18 cellular contexts compared by ENCODE assay signal in genomic region chr6:117072134-117072533, GRCh38.
A peak's percentile ranks its signal among the peaks of the same experiment; 100 is the strongest.
DNase-seq lines count a peak whose midpoint lies in the region; ATAC-seq, FAIRE-seq and TF ChIP-seq lines count a peak whose summit lies in the region.
"Had no signal": no experiment of that assay in that cellular context is flagged by ENCODE, and none has a peak within 500 bp of the region (broad histone marks: within the 10 kb centered on the region; RNA-seq: fewer than 3 reads in every experiment).

No MANE protein-coding gene starts in this region.

- BruUV-seq in A673 (replicated peaks; lab: Mats Ljungman, UMichigan), result no TSS peak
- no TSS peak for BruUV-seq in HepG2 (replicated peaks; lab: Mats Ljungman, UMichigan)

- H4K20me1 ChIP-seq in HepG2 (ENCODE audit: insufficient read depth, low read length), result no peaks in the 10 kb centered on the region

- TF ChIP-seq CTCF in A673 (conservative IDR thresholded peaks at IDR 0.05; ENCODE audit: low read depth, low read length) (no peak), bronchial epithelial cell (IDR thresholded peaks at IDR 0.05; ENCODE audit: insufficient read depth, low read length, severe bottlenecking) (no peak), HepG2 (CRISPR knock-in tag; IDR thresholded peaks at IDR 0.05) (no peak)

- H3K27ac ChIP-seq in A673 (ENCODE audit: low read depth, low read length, poor library complexity, severe bottlenecking) (no peak overlapping the region), HepG2 (ENCODE audit: extremely low read length, insufficient read depth, low read length) (no peak overlapping the region)
- H3K27ac ChIP-seq: suprapubic skin, vagina had no signal

- in situ Hi-C loops in HepG2 (cut with HindIII; ENCODE audit: extremely low pct_ligation_motif_present, low pct_unique_long_range_greater_than_20kb), result no loop called here

- H3K9me3 ChIP-seq in A673 (ENCODE audit: low read depth, low read length, poor library complexity, severe bottlenecking) (no peaks in the 10 kb centered on the region), HepG2 (ENCODE audit: low read length) (no peaks in the 10 kb centered on the region)
- H3K9me3 ChIP-seq: suprapubic skin, vagina had no signal

- no peaks in the 10 kb centered on the region for H3K79me2 ChIP-seq in HepG2 (ENCODE audit: insufficient read depth, low read length)

- H3K4me1 ChIP-seq in A673 (ENCODE audit: insufficient read depth, low read length, poor library complexity, severe bottlenecking) (no peaks in the 10 kb centered on the region), HepG2 (ENCODE audit: insufficient read depth, low read length) (no peaks in the 10 kb centered on the region)
- H3K4me1 ChIP-seq: suprapubic skin, vagina had no signal

- CTCF ChIA-PET in A673 (lab: Charles Lee) (no interaction called here), HepG2 (lab: Yijun Ruan, JAX; ENCODE audit: low intra/inter-chr PET ratio, low total read pairs) (no interaction called here)

- intact Hi-C loops in A673 (cut with micrococcal nuclease; ENCODE audit: unreplicated experiment) (no loop called here), HepG2 (cut with micrococcal nuclease; ENCODE audit: unreplicated experiment) (no loop called here)

- H3K4me2 ChIP-seq in HepG2 (ENCODE audit: low read depth, low read length), result no peak overlapping the region

- TF ChIP-seq EP300 in HepG2 (IDR thresholded peaks at IDR 0.05; ENCODE audit: low read depth in 2 of 2, low read length in 2 of 2), result no peak
- no peak for TF ChIP-seq EP300 in HepG2 (CRISPR knock-in tag; IDR thresholded peaks at IDR 0.05; ENCODE audit: borderline replicate concordance)

- ATAC-seq in HG02571 (IDR thresholded peaks at IDR 0.05; ENCODE audit: unreplicated experiment) (no peak), HepG2 (no peak)
- ATAC-seq: activated T-cell treated with anti-CD3 and anti-CD28 coated beads, Interleukin-2, amount 50 U/mL, for 4 hours; K562; stimulated activated effector memory CD8-positive, alpha-beta T cell treated with anti-CD3 and anti-CD28 coated beads, Interleukin-12 subunit alpha, Interleukin-12 subunit beta, amount 100 ng/mL, for 72 hours had no signal

- H2AFZ ChIP-seq in HepG2 (ENCODE audit: low read length), result no peak overlapping the region

- H3K4me3 ChIP-seq in A673 (ENCODE audit: low read depth, low read length, poor library complexity, severe bottlenecking) (no peak overlapping the region), bronchial epithelial cell (ENCODE audit: low read depth, low read length) (no peak overlapping the region), HepG2 (replicated peaks in 1 of 3; ENCODE audit: insufficient read depth in 1 of 3, low read depth in 2 of 3, low read length in 3 of 3) (no peak overlapping the region)
- H3K4me3 ChIP-seq: K562, suprapubic skin, vagina had no signal

- no peak for TF ChIP-seq POLR2A in HepG2 (IDR thresholded peaks at IDR 0.05; ENCODE audit: insufficient read depth in 1 of 2, low read depth in 2 of 2, low read length in 2 of 2)

- H3K27me3 ChIP-seq in A673 (replicated peaks; ENCODE audit: insufficient read depth, low read depth, low read length, poor library complexity) (no peaks in the 10 kb centered on the region), bronchial epithelial cell (ENCODE audit: control insufficient read depth, insufficient read depth, low read length) (no peaks in the 10 kb centered on the region), HepG2 (ENCODE audit: control insufficient read depth in 1 of 2, insufficient read depth in 2 of 2, low read length in 2 of 2) (no peaks in the 10 kb centered on the region)
- H3K27me3 ChIP-seq: suprapubic skin, vagina had no signal

- no peak overlapping the region for H3K9ac ChIP-seq in HepG2 (ENCODE audit: insufficient read depth, low read depth, low read length)

- DNase-seq in DMS153 treated with DMSO at 0.1 percent for 48 hours (lab: John Stamatoyannopoulos, UW; ENCODE audit: unreplicated experiment) (peak; percentile 21), DMS153 (lab: John Stamatoyannopoulos, UW) (no peak), A673 (ENCODE audit: low spot score) (peak; percentile 4), NCI-H1105 treated with DMSO at 0.1 percent for 48 hours (lab: John Stamatoyannopoulos, UW) (peak; percentile 84), bronchial epithelial cell (ENCODE audit: low read depth) (peak; percentile 37), nucleus accumbens (lab: John Stamatoyannopoulos, UW) (no peak), HepG2 (ENCODE audit: low spot score) (no peak)
- DNase-seq: 8988T; activated naive CD4-positive, alpha-beta T cell treated with Interleukin-2 at 50 U/mL for 16 hours; activated T-cell treated with anti-CD3 and anti-CD28 coated beads, Interleukin-2, amount 50 U/mL, for 4 hours; erythroblast; NCI-H1930 had no signal

- POLR2A ChIA-PET in A673 (lab: Charles Lee; ENCODE audit: low non-redundant PET) (no interaction called here), HepG2 (lab: Yijun Ruan, JAX) (no interaction called here)

- 0% methylated on average over 2 of the region's 2 CpGs for WGBS in HepG2 (ENCODE audit: low lambda C conversion rate)

- TF ChIP-seq RAD21 in HepG2 (CRISPR knock-in tag; IDR thresholded peaks at IDR 0.05), result no peak

- no peaks in the 10 kb centered on the region for H3K36me3 ChIP-seq in A673 (ENCODE audit: insufficient read depth, low read length, poor library complexity, severe bottlenecking)
- no peaks in the 10 kb centered on the region for H3K36me3 ChIP-seq in bronchial epithelial cell (ENCODE audit: control insufficient read depth, insufficient read depth, low read length)
- no peaks in the 10 kb centered on the region for H3K36me3 ChIP-seq in HepG2 (replicated peaks in 1 of 2; ENCODE audit: control insufficient read depth in 1 of 2, insufficient read depth in 2 of 2, low read length in 2 of 2)
- H3K36me3 ChIP-seq: suprapubic skin, vagina had no signal

- FAIRE-seq in bronchial epithelial cell (lab: Jason Lieb, UNC) (no peak), HepG2 (lab: Jason Lieb, UNC) (no peak)
- FAIRE-seq: G401.6, K562 had no signal

TF ChIP-seq in HepG2, 621 proteins besides CTCF, POLR2A, EP300 and RAD21:
- TF ChIP-seq SNRNP70 (IDR thresholded peaks at IDR 0.05; ENCODE audit: low read depth, low read length), result no peak
- TF ChIP-seq ZNF709 (CRISPR knock-in tag; IDR thresholded peaks at IDR 0.05), result no peak
- TF ChIP-seq ZNF7 (CRISPR knock-in tag; IDR thresholded peaks at IDR 0.05), result no peak
- no peak for TF ChIP-seq RFX1 (IDR thresholded peaks at IDR 0.05)
- TF ChIP-seq NCOA1 (CRISPR knock-in tag; IDR thresholded peaks at IDR 0.05), result no peak
- no peak for TF ChIP-seq EZH2 (conservative IDR thresholded peaks at IDR 0.05; ENCODE audit: low read depth, low read length)
- TF ChIP-seq, protein P1, sequence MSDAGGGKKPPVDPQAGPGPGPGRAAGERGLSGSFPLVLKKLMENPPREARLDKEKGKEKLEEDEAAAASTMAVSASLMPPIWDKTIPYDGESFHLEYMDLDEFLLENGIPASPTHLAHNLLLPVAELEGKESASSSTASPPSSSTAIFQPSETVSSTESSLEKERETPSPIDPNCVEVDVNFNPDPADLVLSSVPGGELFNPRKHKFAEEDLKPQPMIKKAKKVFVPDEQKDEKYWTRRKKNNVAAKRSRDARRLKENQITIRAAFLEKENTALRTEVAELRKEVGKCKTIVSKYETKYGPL (CRISPR knock-in tag; IDR thresholded peaks at IDR 0.05), result no peak
- TF ChIP-seq SIN3B (IDR thresholded peaks at IDR 0.05; ENCODE audit: low read length), result no peak
- no peak for TF ChIP-seq MAFG (CRISPR knock-in tag; IDR thresholded peaks at IDR 0.05)
- no peak for TF ChIP-seq SNAPC5 (CRISPR knock-in tag; IDR thresholded peaks at IDR 0.05; ENCODE audit: borderline replicate concordance)
- no peak for TF ChIP-seq PCBP2 (optimal IDR thresholded peaks at IDR 0.05; ENCODE audit: low read depth, low read length, poor library complexity, severe bottlenecking)
- TF ChIP-seq XBP1 (CRISPR knock-in tag; IDR thresholded peaks at IDR 0.05), result no peak

Comparison
In these comparisons a context has a peak if more than half of its experiments do, and no peak if none do; other contexts are left out.
1. DNase-seq: peak in DMS153 treated with DMSO at 0.1 percent for 48 hours (single experiment), A673 (single experiment), NCI-H1105 treated with DMSO at 0.1 percent for 48 hours (single experiment) and bronchial epithelial cell (single experiment); none in DMS153 (single experiment), nucleus accumbens (0 of 56) and HepG2 (single experiment).